ENCODE assay signal across 24 cellular contexts in genomic region chr19:30997222-30997621, GRCh38.
"Had no signal": no experiment of that assay in that cellular context is flagged by ENCODE, and none has a peak within 500 bp of the region (broad histone marks: within the 10 kb centered on the region; RNA-seq: fewer than 3 reads in every experiment).

No MANE protein-coding gene starts in this region.

- H3K27me3 ChIP-seq: foreskin keratinocyte, hepatocyte had no signal

- H3K27me3 Mint-ChIP-seq: naive B cell had no signal

- H3K4me1 Mint-ChIP-seq: mesothelial cell of epicardium, naive B cell had no signal

- H2AFZ ChIP-seq: hepatocyte had no signal

- H3K4me1 ChIP-seq: esophagus muscularis mucosa, foreskin keratinocyte, gastroesophageal sphincter, heart left ventricle, left lung, lower lobe of right lung had no signal

- FAIRE-seq: colon, endothelial cell of umbilical vein, frontal cortex, islet of Langerhans, keratinocyte had no signal

- DNase-seq: dermis blood vessel endothelial cell; dorsolateral prefrontal cortex; effector CD4-positive, alpha-beta T cell; effector memory CD4-positive, alpha-beta T cell; foreskin keratinocyte; heart left ventricle; hypothalamus; left cardiac atrium; left lung; left ventricle myocardium superior; lower lobe of right lung; mesenchymal stem cell; mucosa of descending colon; naive B cell had no signal

- H3K36me3 Mint-ChIP-seq: mesothelial cell of epicardium, naive B cell had no signal

- H3K36me3 ChIP-seq: esophagus muscularis mucosa, gastroesophageal sphincter, heart left ventricle, left lung, lower lobe of right lung had no signal

- H3K27ac ChIP-seq: coronary artery, dorsolateral prefrontal cortex, esophagus muscularis mucosa, foreskin keratinocyte, gastroesophageal sphincter, heart left ventricle, hepatocyte, left lung, lower lobe of right lung had no signal

- H3K4me3 Mint-ChIP-seq: mesothelial cell of epicardium, naive B cell had no signal

- H3K4me3 ChIP-seq: coronary artery, dorsolateral prefrontal cortex, esophagus muscularis mucosa, gastroesophageal sphincter, heart left ventricle, hepatocyte, left lung, lower lobe of right lung, mucosa of descending colon had no signal

- ATAC-seq: foreskin keratinocyte, gastroesophageal sphincter, heart left ventricle, left cardiac atrium, left lung, left ventricle myocardium superior, lower lobe of right lung, mucosa of descending colon had no signal

- H3K9me3 ChIP-seq: esophagus muscularis mucosa, gastroesophageal sphincter, heart left ventricle, left lung, lower lobe of right lung, mucosa of descending colon had no signal

- H3K4me2 ChIP-seq: hepatocyte had no signal

- H3K9me3 Mint-ChIP-seq: mesothelial cell of epicardium had no signal

- H3K27ac Mint-ChIP-seq: mesothelial cell of epicardium, naive B cell had no signal

- H3K79me2 ChIP-seq: hepatocyte had no signal
